8 cellular contexts compared by ENCODE assay signal in genomic region chr22:38398181-38398608, GRCh38. TPM values are rescaled to one million over a fixed set of nuclear protein-coding genes. Genes with fewer than 3 reads are reported as not detected.
A peak's percentile ranks its signal among the peaks of the same experiment; 100 is the strongest.
DNase-seq lines count a peak whose midpoint lies in the region; ATAC-seq, FAIRE-seq and TF ChIP-seq lines count a peak whose summit lies in the region.
"Not testable (repeated sequence)": the region's sequence is repeated elsewhere in the genome, so short reads cannot be mapped to it uniquely, and the experiment has no call there.

No MANE protein-coding gene starts in this region.

- peaks cover 0 to 41% of the 10 kb centered on the region in 2 experiments; a peak in 3 of 4 replicates for H3K79me2 ChIP-seq in H1 (ENCODE audit: control insufficient read depth in 1 of 2, insufficient read depth in 2 of 2, low read length in 2 of 2)

- not testable (repeated sequence) for H3K14ac ChIP-seq in H1 (ENCODE audit: insufficient read length)

- H4K5ac ChIP-seq in H1 (ENCODE audit: insufficient read length, low read depth, low read length): not testable (repeated sequence)

- FAIRE-seq in H1 (lab: Jason Lieb, UNC): not testable (repeated sequence)

- DNase-seq in Ammon's horn (ENCODE audit: low spot score) (peak; percentile 49), NOMO-1 treated with DMSO at 0.1 percent for 48 hours (lab: John Stamatoyannopoulos, UW; ENCODE audit: unreplicated experiment) (peak; percentile 17), activated T-cell treated with anti-CD3 and anti-CD28 coated beads for 1 hour (ENCODE audit: low read depth) (peak; percentile 22), left colon (peak; percentile 58 to 82)
- not testable (repeated sequence) for DNase-seq in H1 (ENCODE audit: low read depth in 1 of 2, low spot score in 2 of 2)

- H2BK120ac ChIP-seq in H1 (replicated peaks; ENCODE audit: low read depth, low read length): not testable (repeated sequence)

- peak; percentile 30 to 61; a peak in 2 of 3 replicates for TF ChIP-seq POLR2A in H1 (IDR thresholded peaks at IDR 0.05; ENCODE audit: control extremely low read depth in 1 of 2, low read depth in 2 of 2, low read length in 2 of 2)

- not testable (repeated sequence) for H2BK15ac ChIP-seq in H1 (ENCODE audit: low read length)

- not testable (repeated sequence) for H2AK5ac ChIP-seq in H1 (ENCODE audit: low read depth, low read length)

- not testable (repeated sequence) for H2BK12ac ChIP-seq in H1 (ENCODE audit: low read depth, low read length)

- H3K9me3 ChIP-seq in H1 (ENCODE audit: insufficient read depth in 2 of 2, low read depth in 1 of 2, low read length in 1 of 2): not testable (repeated sequence)

- intact Hi-C loops in left colon (cut with DNase I, micrococcal nuclease): not testable (repeated sequence)

- peak overlapping the region; percentile 70; the same call in 1 of the 2 replicates for H3K27ac ChIP-seq in H1 (ENCODE audit: low read depth, low read length)
- peak overlapping the region; percentile 60 to 97 (median 91) for H3K27ac ChIP-seq in skin epidermis

- not testable (repeated sequence) for H3K4ac ChIP-seq in H1 (replicated peaks; ENCODE audit: insufficient read length, low read depth, low read length)

- H3K36me3 ChIP-seq in H1 (ENCODE audit: control insufficient read depth in 2 of 4, insufficient read depth in 4 of 4, low read length in 3 of 4): not testable (repeated sequence)

- not testable (repeated sequence) for H4K8ac ChIP-seq in H1 (ENCODE audit: extremely low read depth, insufficient read depth, low read length)

- CTCF ChIA-PET in H1 (lab: Charles Lee; ENCODE audit: partially characterized antibody): interaction anchor here (0.7 kb wide), 1 partner anchor 32 kb away, joined by 4 read pairs; no protein-coding TSS in a partner anchor

- peak overlapping the region; percentile 31 to 94; a peak in 2 of 4 replicates for H3K4me2 ChIP-seq in H1 (ENCODE audit: insufficient read depth in 1 of 2, low read depth in 2 of 2, low read length in 2 of 2)

- H3K79me1 ChIP-seq in H1 (ENCODE audit: low read depth, low read length): not testable (repeated sequence)

- ATAC-seq in GM19324 (IDR thresholded peaks at IDR 0.05; ENCODE audit: low FRiP score, unreplicated experiment) (peak; percentile 29), HG03342 (IDR thresholded peaks at IDR 0.05; ENCODE audit: unreplicated experiment) (peak; percentile 19), left colon (peak; percentile 71)

- H3K4me1 ChIP-seq in H1 (replicated peaks in 1 of 4; ENCODE audit: control insufficient read depth in 3 of 4, insufficient read depth in 4 of 4, low read length in 3 of 4): peaks cover 0 to 21% (median 14%) of the 10 kb centered on the region in 4 experiments; a peak in 6 of 7 replicates

- not testable (repeated sequence) for TF ChIP-seq RAD21 in H1 (IDR thresholded peaks at IDR 0.05 in 1 of 2, conservative IDR thresholded peaks at IDR 0.05 in 1 of 2; ENCODE audit: low read depth in 2 of 2, low read length in 2 of 2)

- H4K91ac ChIP-seq in H1 (replicated peaks; ENCODE audit: insufficient read length, low read length): not testable (repeated sequence)

- peak overlapping the region in 3 of 4 experiments; percentile 56 to 74 (median 61); a peak in 5 of 7 replicates for H3K9ac ChIP-seq in H1 (replicated peaks in 1 of 4; ENCODE audit: extremely low read depth in 1 of 4, low read depth in 3 of 4, low read length in 3 of 4)

- not testable (repeated sequence) for TF ChIP-seq EP300 in H1 (IDR thresholded peaks at IDR 0.05; ENCODE audit: borderline replicate concordance in 1 of 2, low read depth in 2 of 2, low read length in 2 of 2)

- not testable (repeated sequence) for H3K27me3 ChIP-seq in H1 (replicated peaks in 1 of 4; ENCODE audit: control insufficient read depth in 3 of 4, extremely low read depth in 1 of 4, insufficient read depth in 3 of 4, low read length in 3 of 4)

- not testable (repeated sequence) for H4K20me1 ChIP-seq in H1 (replicated peaks in 1 of 2; ENCODE audit: control insufficient read depth in 1 of 2, insufficient read depth in 2 of 2, low read length in 2 of 2)

- WGBS in H1 (ENCODE audit: extremely low coverage in 1 of 2, insufficient coverage in 1 of 2, insufficient read length in 1 of 2, insufficient replicate concordance in 2 of 2, low coverage in 1 of 2, low lambda C conversion rate in 2 of 2, missing lambda C conversion rate in 1 of 2), 2 experiments: 0% methylated on average over 13 of the region's 48 CpGs; no CpG with 5 or more reads in 1 of the 2 experiments

- H2BK20ac ChIP-seq in H1 (ENCODE audit: low read length): not testable (repeated sequence)

- not testable (repeated sequence) for H3K23me2 ChIP-seq in H1 (ENCODE audit: low read depth, low read length)

- not testable (repeated sequence) for H3K56ac ChIP-seq in H1 (replicated peaks; ENCODE audit: insufficient read length, low read depth, low read length)

- TF ChIP-seq CTCF in H1 (IDR thresholded peaks at IDR 0.05; ENCODE audit: control extremely low read depth in 1 of 3, insufficient read depth in 1 of 3, low read depth in 1 of 3, low read length in 3 of 3): not testable (repeated sequence)

- H3K23ac ChIP-seq in H1 (ENCODE audit: insufficient read length): not testable (repeated sequence)

- POLR2A ChIA-PET in H1 (lab: Charles Lee; ENCODE audit: partially characterized antibody): interaction anchor here (0.6 to 1.7 kb wide), 14 partner anchors 10 to 195 kb away, joined by 3 to 6 read pairs (median 3); partner anchors contain the start of genes CSNK1E and DMC1

- H2BK5ac ChIP-seq in H1 (ENCODE audit: low read depth, low read length): not testable (repeated sequence)

- H3K18ac ChIP-seq in H1 (ENCODE audit: extremely low read depth, low read length): not testable (repeated sequence)

- not testable (repeated sequence) for H2AFZ ChIP-seq in H1 (ENCODE audit: low read length)

- H3K4me3 ChIP-seq in H1 (ENCODE audit: extremely low read depth in 1 of 4, insufficient read depth in 2 of 4, low read depth in 3 of 4, low read length in 4 of 4) (peak overlapping the region; percentile 62 to 86 (median 80)), skin epidermis (peak overlapping the region; percentile 48 to 85 (median 84))

TF ChIP-seq in H1, 55 proteins besides CTCF, POLR2A, EP300 and RAD21:
- TF ChIP-seq TAF1 (IDR thresholded peaks at IDR 0.05; ENCODE audit: low read depth, low read length): peak; percentile 32; the same call in 1 of the 2 replicates
- TF ChIP-seq TBP (IDR thresholded peaks at IDR 0.05; ENCODE audit: low read depth, low read length): 0 out of 2 replicates have a peak, but pooled peaks have one; percentile 17
- TF ChIP-seq PHF8 (conservative IDR thresholded peaks at IDR 0.05; ENCODE audit: low read depth, low read length): 0 out of 2 replicates have a peak, but pooled peaks have one; percentile 26

RNA-seq across cellular contexts. Expression of gene KCNJ4, which starts 56.8 kb away (rescaled TPM):
- total RNA-seq in H1 (2021; fragmentation: NEBNext Ultra II Directional; extraction: Animal tissue kit (Norgen Biotek cat#: 25700)): 2.2 and 2.3 TPM in 2 replicates
- polyA plus RNA-seq in H1 (2011; rRNA removed): 1.4 TPM in 2 replicates
- 1.3 TPM for polyA plus RNA-seq in H1 (2011; cell fraction: cytosol; rRNA removed)
- 1.2 TPM for polyA plus RNA-seq in H1 (2011; cell fraction: nucleus; rRNA removed)
- polyA plus RNA-seq in H1 (2012, experiment 1 of 2): 1.0 to 3.7 TPM (median 2.6 TPM) in 4 replicates
- polyA plus RNA-seq in H1 (2012, experiment 2 of 2): 1.2 TPM
- 1.2 TPM for polyA plus RNA-seq in H1 (2013, experiment 1 of 2)
- 1.3 TPM for polyA plus RNA-seq in H1 (2013, experiment 2 of 2)
- 0.41 TPM in 2 replicates for polyA minus RNA-seq in H1 (2011; rRNA and poly(A)+ RNA removed)
- polyA minus RNA-seq in H1 (2011; cell fraction: cytosol; rRNA and poly(A)+ RNA removed): 1.8 TPM
- polyA minus RNA-seq in H1 (2011; cell fraction: nucleus; rRNA and poly(A)+ RNA removed): not detected
- not detected for total RNA-seq in left colon

Comparison
In these comparisons a context has a peak if more than half of its experiments do, and no peak if none do; other contexts are left out.
1. ATAC-seq: peak in every context shown above with its lines; median percentile 71 in left colon; 29 in GM19324; 19 in HG03342.